In the genomic region with DNA sequence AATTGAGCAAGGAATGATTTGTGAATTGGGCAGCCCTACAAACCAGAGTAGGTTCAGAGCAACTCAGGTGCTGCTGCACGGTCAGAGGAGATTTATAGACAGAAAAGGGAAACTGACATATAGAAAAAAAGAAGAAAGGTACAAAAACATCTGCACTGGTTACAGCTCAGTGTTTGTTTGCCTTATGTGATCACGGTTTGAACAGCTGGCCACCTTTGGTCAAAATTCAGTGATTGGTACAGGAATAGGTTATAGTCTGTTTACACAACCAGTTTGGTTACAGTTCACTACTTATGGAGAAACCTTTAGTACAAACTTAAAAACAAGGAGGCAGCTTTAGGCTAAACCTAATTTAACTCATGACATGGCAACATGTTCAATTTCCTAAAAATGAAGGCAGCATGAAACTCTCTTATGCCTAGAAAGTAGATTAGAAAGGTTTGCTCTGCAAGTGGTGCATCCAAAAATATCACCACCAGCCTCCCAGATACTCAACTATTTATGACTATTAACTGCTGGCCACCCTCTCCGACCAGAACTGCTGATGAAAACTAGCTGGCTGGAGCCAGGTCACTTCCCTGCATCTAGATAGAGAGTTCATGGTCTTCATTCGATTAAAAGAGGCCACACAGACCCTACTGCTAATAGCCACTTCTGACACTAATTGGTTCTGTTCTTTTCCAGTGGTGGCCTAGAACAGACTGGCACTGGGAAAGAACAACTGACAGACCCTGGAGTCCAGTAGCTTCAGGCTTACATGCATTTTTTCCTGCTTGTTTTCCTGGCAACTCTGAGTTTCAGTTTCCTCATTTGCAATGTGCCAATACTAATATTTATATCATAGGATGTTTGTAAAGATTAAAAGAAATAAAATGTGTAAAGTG, we compare ENCODE assay signal across 20 cellular contexts.
DNase-seq lines count a peak whose midpoint lies in the region; TF ChIP-seq lines count a peak whose summit lies in the region.
"Had no signal": no experiment of that assay in that cellular context is flagged by ENCODE, and none has a peak within 500 bp of the region (broad histone marks: within the 10 kb centered on the region; RNA-seq: fewer than 3 reads in every experiment).

No MANE protein-coding gene starts in this region.

- intact Hi-C loops in colonic mucosa (cut with DNase I) (no loop called here), uterus (cut with DNase I; ENCODE audit: low total_unique reads) (no loop called here)

- TF ChIP-seq EP300 in suprapubic skin (IDR thresholded peaks at IDR 0.05), result no peak

- H3K27me3 ChIP-seq in colonic mucosa, result no peaks in the 10 kb centered on the region
- no peaks in the 10 kb centered on the region for H3K27me3 ChIP-seq in liver (ENCODE audit: control insufficient read depth in 4 of 4, insufficient read depth in 4 of 4, low read length in 3 of 4)
- no peaks in the 10 kb centered on the region for H3K27me3 ChIP-seq in uterus
- H3K27me3 ChIP-seq in suprapubic skin, result no peaks in the 10 kb centered on the region
- H3K27me3 ChIP-seq: SJSA1 had no signal

- H3K27ac ChIP-seq in colonic mucosa, result no peak overlapping the region
- H3K27ac ChIP-seq in liver (ENCODE audit: low read depth in 1 of 2, low read length in 2 of 2), result peak overlapping the region in 1 of 2 donors; percentile 27
- H3K27ac ChIP-seq in uterus, result no peak overlapping the region
- H3K27ac ChIP-seq in suprapubic skin, result no peak overlapping the region
- H3K27ac ChIP-seq: 22Rv1, KMS-11, PC-9, RWPE1, SJSA1 had no signal

- 44% methylated on average over 4 of the region's 4 CpGs for WGBS in liver
- 74% methylated on average over 4 of the region's 4 CpGs for WGBS in suprapubic skin

- TF ChIP-seq POLR2A in uterus (IDR thresholded peaks at IDR 0.05) (no peak), suprapubic skin (IDR thresholded peaks at IDR 0.05) (no peak)

- no peak for TF ChIP-seq RAD21 in liver (IDR thresholded peaks at IDR 0.05)

- H3K9ac ChIP-seq in colonic mucosa (ENCODE audit: low read depth in 2 of 2, low read length in 2 of 2), result no peak overlapping the region
- no peak overlapping the region for H3K9ac ChIP-seq in liver (ENCODE audit: low read depth in 1 of 2, low read length in 2 of 2)
- H3K9ac ChIP-seq: KMS-11 had no signal

- H3K4me1 ChIP-seq in colonic mucosa (no peaks in the 10 kb centered on the region), liver (ENCODE audit: control insufficient read depth in 4 of 4, insufficient read depth in 4 of 4, low read length in 3 of 4) (peaks cover 0 to 11% (median 5%) of the 10 kb centered on the region in 4 donors), uterus (no peaks in the 10 kb centered on the region), suprapubic skin (no peaks in the 10 kb centered on the region)

- DNase-seq in NCI-H1092 treated with DMSO at 0.1 percent for 48 hours (lab: John Stamatoyannopoulos, UW), result peak; percentile 17
- DNase-seq in NCI-H1092 (lab: John Stamatoyannopoulos, UW), result no peak
- peak; percentile 59 for DNase-seq in DMS53 treated with DMSO at 0.1 percent for 48 hours (lab: John Stamatoyannopoulos, UW; ENCODE audit: unreplicated experiment)
- peak; percentile 33 for DNase-seq in colonic mucosa
- no peak for DNase-seq in uterus
- no peak for DNase-seq in HuH-7 (ENCODE audit: low spot score)
- DNase-seq in suprapubic skin (ENCODE audit: low spot score in 2 of 2), result no peak
- DNase-seq: AML-193, COR-L47, DMS 273 treated with DMSO at 0.1 percent for 48 hours, GDM1, NCI-H1436 treated with DMSO at 0.1 percent for 48 hours, NCI-H2029, NCI-H774, PC-9 had no signal

- H3K9me3 ChIP-seq in colonic mucosa (no peaks in the 10 kb centered on the region), liver (ENCODE audit: control insufficient read depth in 4 of 4, low read length in 3 of 4) (no peaks in the 10 kb centered on the region), uterus (no peaks in the 10 kb centered on the region), suprapubic skin (no peaks in the 10 kb centered on the region)
- H3K9me3 ChIP-seq: SJSA1 had no signal

- H3K4me3 ChIP-seq in colonic mucosa, result no peak overlapping the region
- no peak overlapping the region for H3K4me3 ChIP-seq in liver (ENCODE audit: low read depth in 1 of 3, low read length in 3 of 3)
- no peak overlapping the region for H3K4me3 ChIP-seq in uterus
- H3K4me3 ChIP-seq in suprapubic skin, result no peak overlapping the region
- H3K4me3 ChIP-seq: PC-9, SJSA1 had no signal

- H3K36me3 ChIP-seq in colonic mucosa (no peaks in the 10 kb centered on the region), liver (ENCODE audit: control insufficient read depth in 4 of 4, insufficient read depth in 3 of 4, low read depth in 1 of 4, low read length in 3 of 4) (no peaks in the 10 kb centered on the region), uterus (no peaks in the 10 kb centered on the region), suprapubic skin (no peaks in the 10 kb centered on the region)
- H3K36me3 ChIP-seq: SJSA1 had no signal

- TF ChIP-seq CTCF in colonic mucosa (IDR thresholded peaks at IDR 0.05), result no peak
- TF ChIP-seq CTCF in liver (IDR thresholded peaks at IDR 0.05; ENCODE audit: low read depth, low read length, missing input control), result no peak
- no peak for TF ChIP-seq CTCF in uterus (IDR thresholded peaks at IDR 0.05)
- TF ChIP-seq CTCF in suprapubic skin (IDR thresholded peaks at IDR 0.05), result no peak

TF ChIP-seq in liver, 16 proteins besides CTCF, POLR2A, EP300 and RAD21:
- peak; percentile 71 for TF ChIP-seq FOXA2 (IDR thresholded peaks at IDR 0.05)
- peak in 1 of 2 donors; percentile 56 for TF ChIP-seq RXRA (IDR thresholded peaks at IDR 0.05)
- TF ChIP-seq HNF4A (conservative IDR thresholded peaks at IDR 0.05), result peak; percentile 59 to 76
- no peak for TF ChIP-seq GABPA (IDR thresholded peaks at IDR 0.05 in 1 of 2, conservative IDR thresholded peaks at IDR 0.05 in 1 of 2)
- peak; percentile 39 for TF ChIP-seq SP1 (IDR thresholded peaks at IDR 0.05)

Comparison
In these comparisons a context has a peak if more than half of its experiments do, and no peak if none do; other contexts are left out.
1. DNase-seq: peak in NCI-H1092 treated with DMSO at 0.1 percent for 48 hours (single experiment), DMS53 treated with DMSO at 0.1 percent for 48 hours (single experiment) and colonic mucosa (single experiment); none in NCI-H1092 (single experiment), uterus (0 of 2), HuH-7 (single experiment) and suprapubic skin (0 of 2).